ENCODE assay signal across 15 cellular contexts in the genomic region with DNA sequence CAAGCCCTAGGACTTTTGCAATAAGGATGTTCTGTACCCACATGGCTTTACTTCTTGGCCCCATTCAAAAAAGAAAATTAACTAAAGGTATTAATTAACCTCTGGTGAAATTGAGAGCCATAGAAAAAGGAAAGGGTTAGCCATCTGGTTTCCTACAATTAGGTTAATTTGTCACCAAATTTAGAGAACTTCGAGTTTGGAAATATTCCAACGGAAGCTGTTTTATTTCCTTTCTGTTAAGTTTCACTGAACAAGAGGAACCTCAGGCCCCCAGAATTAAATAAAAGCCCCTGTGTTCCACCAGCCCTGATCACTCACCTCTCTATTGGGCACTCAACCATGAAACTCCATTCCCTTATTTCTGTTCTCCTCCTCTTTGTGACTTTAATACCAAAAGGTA. TPM values are rescaled to one million over a fixed set of nuclear protein-coding genes. Genes with fewer than 3 reads are reported as not detected.
"Had no signal": no experiment of that assay in that cellular context is flagged by ENCODE, and none has a peak within 500 bp of the region (broad histone marks: within the 10 kb centered on the region; RNA-seq: fewer than 3 reads in every experiment).

No MANE protein-coding gene starts in this region.

RNA-seq across cellular contexts. Expression of gene DEFB131B, which starts 22.3 kb away (rescaled TPM):
- total RNA-seq: activated CD4-positive, alpha-beta T cell treated with anti-CD3 and anti-CD28 coated beads for 36 hours; activated CD4-positive, alpha-beta T cell treated with anti-CD3 and anti-CD28 coated beads, Interleukin-2, amount 10 ng/mL, durations not matched to agents 7 days and 5 days; activated CD8-positive, alpha-beta T cell treated with anti-CD3 and anti-CD28 coated beads, Interleukin-2, amount 10 ng/mL, durations not matched to agents 7 days and 5 days; activated naive CD8-positive, alpha-beta T cell treated with anti-CD3 and anti-CD28 coated beads, Interleukin-2, amount 10 ng/mL, durations not matched to agents 7 days and 5 days; activated T-helper 2 cell treated with anti-CD3 and anti-CD28 coated beads, Interferon-gamma antibody, Interleukin-2, Interleukin-4, amounts not matched to agents 10 μg/mL and 5 μg/mL and 100 μg/mL, durations not matched to agents 14 hours and 24 hours and 36 hours; ascending aorta; cardiac muscle cell; chondrocyte; colonic mucosa; M059J; RPMI7951; SJSA1; T-cell; T-helper 17 cell; WTC11 had no signal

RNA-seq across cellular contexts. Expression of gene DEFB108B, which starts 22.9 kb away (rescaled TPM):
- total RNA-seq: activated CD4-positive, alpha-beta T cell treated with anti-CD3 and anti-CD28 coated beads for 36 hours; activated CD4-positive, alpha-beta T cell treated with anti-CD3 and anti-CD28 coated beads, Interleukin-2, amount 10 ng/mL, durations not matched to agents 7 days and 5 days; activated CD8-positive, alpha-beta T cell treated with anti-CD3 and anti-CD28 coated beads, Interleukin-2, amount 10 ng/mL, durations not matched to agents 7 days and 5 days; activated naive CD8-positive, alpha-beta T cell treated with anti-CD3 and anti-CD28 coated beads, Interleukin-2, amount 10 ng/mL, durations not matched to agents 7 days and 5 days; activated T-helper 2 cell treated with anti-CD3 and anti-CD28 coated beads, Interferon-gamma antibody, Interleukin-2, Interleukin-4, amounts not matched to agents 10 μg/mL and 5 μg/mL and 100 μg/mL, durations not matched to agents 14 hours and 24 hours and 36 hours; ascending aorta; cardiac muscle cell; chondrocyte; colonic mucosa; M059J; RPMI7951; SJSA1; T-cell; T-helper 17 cell; WTC11 had no signal
